In the genomic region with DNA sequence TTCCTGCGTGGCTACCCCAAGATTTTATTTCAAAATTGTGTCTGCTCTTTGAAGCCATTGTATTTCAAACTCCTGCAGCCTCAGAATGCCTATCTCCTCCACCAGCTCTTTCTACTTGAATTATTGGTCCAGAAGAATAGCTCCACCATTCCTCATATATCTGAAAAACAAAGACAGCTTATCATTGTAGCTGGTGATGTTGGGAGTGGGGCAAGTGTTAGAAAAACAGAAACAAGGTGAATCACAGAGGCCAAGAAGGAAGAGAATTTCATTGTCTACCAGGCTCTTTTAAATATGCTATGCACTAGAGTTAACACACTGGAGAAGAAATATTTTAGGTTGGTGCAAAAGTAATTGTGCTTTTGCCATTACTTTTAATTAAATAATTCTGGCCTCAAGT, we compare ENCODE assay signal across 17 cellular contexts.
DNase-seq lines count a peak whose midpoint lies in the region; ATAC-seq, FAIRE-seq and TF ChIP-seq lines count a peak whose summit lies in the region.
"Had no signal": no experiment of that assay in that cellular context is flagged by ENCODE, and none has a peak within 500 bp of the region (broad histone marks: within the 10 kb centered on the region; RNA-seq: fewer than 3 reads in every experiment).

No MANE protein-coding gene starts in this region.

- TF ChIP-seq CTCF in astrocyte (IDR thresholded peaks at IDR 0.05; ENCODE audit: insufficient read depth, low read depth, low read length) (no peak), PC-3 (conservative IDR thresholded peaks at IDR 0.05; ENCODE audit: low read depth, low read length) (no peak)

- H3K27ac ChIP-seq in astrocyte (ENCODE audit: low read depth, low read length) (peak overlapping the region; percentile 21), PC-3 (ENCODE audit: low read length) (no peak overlapping the region)
- H3K27ac ChIP-seq: 22Rv1, A549 had no signal

- peak overlapping the region; percentile 40 for H3K4me2 ChIP-seq in astrocyte (ENCODE audit: low read length)
- H3K4me2 ChIP-seq in PC-3 (ENCODE audit: low read length), result no peak overlapping the region
- H3K4me2 ChIP-seq: A549 had no signal

- intact Hi-C loops in activated CD4-positive, alpha-beta T cell treated with anti-CD3 and anti-CD28 coated beads, Interleukin-2, amount 10 ng/mL, durations not matched to agents 24 days and 14 days (cut with micrococcal nuclease), result no loop called here
- intact Hi-C loops in PC-3 (cut with micrococcal nuclease), result no loop called here

- H4K20me1 ChIP-seq in astrocyte (ENCODE audit: insufficient read depth, low read length), result peaks cover 4% of the 10 kb centered on the region
- H4K20me1 ChIP-seq in PC-3 (ENCODE audit: low read length), result no peaks in the 10 kb centered on the region

- H3K36me3 Mint-ChIP-seq in activated CD4-positive, alpha-beta T cell treated with anti-CD3 and anti-CD28 coated beads, Interleukin-2, amount 10 ng/mL, durations not matched to agents 24 days and 14 days (ENCODE audit: low read depth), result no peaks in the 10 kb centered on the region
- H3K36me3 Mint-ChIP-seq in astrocyte (ENCODE audit: low read depth, unreplicated experiment), result peaks cover 20% of the 10 kb centered on the region
- H3K36me3 Mint-ChIP-seq: CD4-positive, CD25-positive, alpha-beta regulatory T cell had no signal

- H3K4me3 ChIP-seq in astrocyte (ENCODE audit: insufficient read depth, low read depth, low read length) (no peak overlapping the region), PC-3 (ENCODE audit: low read length) (no peak overlapping the region)
- H3K4me3 ChIP-seq: A549 had no signal

- H3K27me3 Mint-ChIP-seq in activated CD4-positive, alpha-beta T cell treated with anti-CD3 and anti-CD28 coated beads, Interleukin-2, amount 10 ng/mL, durations not matched to agents 24 days and 14 days, result no peaks in the 10 kb centered on the region
- H3K27me3 Mint-ChIP-seq in astrocyte (ENCODE audit: low read depth, unreplicated experiment), result peaks cover 3% of the 10 kb centered on the region

- H3F3A ChIP-seq in PC-3 (ENCODE audit: low read length, unreplicated experiment), result no peaks in the 10 kb centered on the region

- H3K4me1 ChIP-seq in astrocyte (ENCODE audit: insufficient read depth, low read length) (peaks cover 16% of the 10 kb centered on the region), PC-3 (ENCODE audit: insufficient read depth, low read length) (peaks cover 9% of the 10 kb centered on the region)
- H3K4me1 ChIP-seq: A549, Caco-2 had no signal

- H3K36me3 ChIP-seq in astrocyte (ENCODE audit: insufficient read depth, low read length), result no peaks in the 10 kb centered on the region
- no peaks in the 10 kb centered on the region for H3K36me3 ChIP-seq in PC-3 (ENCODE audit: low read depth, low read length)

- no peaks in the 10 kb centered on the region for H3K79me2 ChIP-seq in astrocyte (ENCODE audit: insufficient read depth, low read length)
- H3K79me2 ChIP-seq in PC-3 (ENCODE audit: low read length), result no peaks in the 10 kb centered on the region

- no peak overlapping the region for H3K4me3 Mint-ChIP-seq in activated CD4-positive, alpha-beta T cell treated with anti-CD3 and anti-CD28 coated beads, Interleukin-2, amount 10 ng/mL, durations not matched to agents 24 days and 14 days
- H3K4me3 Mint-ChIP-seq in astrocyte (ENCODE audit: unreplicated experiment), result no peak overlapping the region
- H3K4me3 Mint-ChIP-seq: CD4-positive, CD25-positive, alpha-beta regulatory T cell; H9 had no signal

- no peak for FAIRE-seq in astrocyte (lab: Jason Lieb, UNC)
- FAIRE-seq: A549, H1 had no signal

- no peak for ATAC-seq in PC-3
- ATAC-seq in GM18907 (IDR thresholded peaks at IDR 0.05; ENCODE audit: unreplicated experiment), result no peak
- ATAC-seq: A549 had no signal

- no peaks in the 10 kb centered on the region for H3K9me2 ChIP-seq in PC-3 (replicated peaks; ENCODE audit: low read length)

- no TSS peak for BruUV-seq in PC-3 (replicated peaks; lab: Mats Ljungman, UMichigan)

- no peak overlapping the region for H3K9ac ChIP-seq in astrocyte (ENCODE audit: low read length)
- no peak overlapping the region for H3K9ac ChIP-seq in PC-3 (ENCODE audit: low read length)

- peak; percentile 1 for DNase-seq in activated CD4-positive, alpha-beta T cell treated with anti-CD3 and anti-CD28 coated beads, Interleukin-2, amount 10 ng/mL, durations not matched to agents 24 days and 14 days
- no peak for DNase-seq in activated CD4-positive, alpha-beta T cell treated with anti-CD3 and anti-CD28 coated beads, Interleukin-2, amount 50 U/mL, for 4 hours
- DNase-seq in astrocyte (ENCODE audit: low read depth) (no peak), kidney tubule cell (ENCODE audit: low spot score) (peak; percentile 52), PC-3 (no peak), NCI-H524 treated with DMSO at 0.1 percent for 48 hours (lab: John Stamatoyannopoulos, UW) (no peak)
- DNase-seq: C1 segment of cervical spinal cord; Caco-2; CD4-positive, CD25-positive, alpha-beta regulatory T cell; DMS153; DMS79; GF-D8; H9 had no signal

- CTCF ChIA-PET in PC-3 (lab: Charles Lee), result no interaction called here

- H3K4me1 Mint-ChIP-seq in activated CD4-positive, alpha-beta T cell treated with anti-CD3 and anti-CD28 coated beads, Interleukin-2, amount 10 ng/mL, durations not matched to agents 24 days and 14 days, result no peaks in the 10 kb centered on the region
- peaks cover 18% of the 10 kb centered on the region for H3K4me1 Mint-ChIP-seq in astrocyte (ENCODE audit: low read depth, unreplicated experiment)
- H3K4me1 Mint-ChIP-seq: CD4-positive, CD25-positive, alpha-beta regulatory T cell had no signal

- H3K9me3 ChIP-seq in astrocyte (ENCODE audit: insufficient read depth, low read depth, low read length) (no peaks in the 10 kb centered on the region), PC-3 (ENCODE audit: low read length) (no peaks in the 10 kb centered on the region)
- H3K9me3 ChIP-seq: A549, Caco-2 had no signal

- POLR2A ChIA-PET in PC-3 (lab: Charles Lee; ENCODE audit: unreplicated experiment), result no interaction called here

- H3K9me3 Mint-ChIP-seq in activated CD4-positive, alpha-beta T cell treated with anti-CD3 and anti-CD28 coated beads, Interleukin-2, amount 10 ng/mL, durations not matched to agents 24 days and 14 days, result no peaks in the 10 kb centered on the region
- peaks cover 2% of the 10 kb centered on the region for H3K9me3 Mint-ChIP-seq in astrocyte (ENCODE audit: unreplicated experiment)
- H3K9me3 Mint-ChIP-seq: H9 had no signal

- H3K27me3 ChIP-seq in astrocyte (ENCODE audit: insufficient read depth, low read length) (no peaks in the 10 kb centered on the region), PC-3 (ENCODE audit: low read length) (peaks cover 17% of the 10 kb centered on the region; the same call in 1 of the 2 replicates)

- no peak overlapping the region for H3K27ac Mint-ChIP-seq in activated CD4-positive, alpha-beta T cell treated with anti-CD3 and anti-CD28 coated beads, Interleukin-2, amount 10 ng/mL, durations not matched to agents 24 days and 14 days
- H3K27ac Mint-ChIP-seq in astrocyte (ENCODE audit: unreplicated experiment), result no peak overlapping the region
- H3K27ac Mint-ChIP-seq: CD4-positive, CD25-positive, alpha-beta regulatory T cell; H9 had no signal

- H2AFZ ChIP-seq in astrocyte (ENCODE audit: low read depth, low read length) (no peak overlapping the region), PC-3 (ENCODE audit: low read length) (no peak overlapping the region)

Comparison
In these comparisons a context has a peak if more than half of its experiments do, and no peak if none do; other contexts are left out.
1. DNase-seq: peak in activated CD4-positive, alpha-beta T cell treated with anti-CD3 and anti-CD28 coated beads, Interleukin-2, amount 10 ng/mL, durations not matched to agents 24 days and 14 days (single experiment) and kidney tubule cell (single experiment); none in activated CD4-positive, alpha-beta T cell treated with anti-CD3 and anti-CD28 coated beads, Interleukin-2, amount 50 U/mL, for 4 hours (0 of 2), astrocyte (single experiment), PC-3 (single experiment) and NCI-H524 treated with DMSO at 0.1 percent for 48 hours (single experiment).